Comparison of ENCODE assay signal across 8 cellular contexts in genomic region chr2:138090330-138090729, GRCh38.
DNase-seq lines count a peak whose midpoint lies in the region; ATAC-seq and TF ChIP-seq lines count a peak whose summit lies in the region.

No MANE protein-coding gene starts in this region.

- no peak overlapping the region for H3K4me2 ChIP-seq in OCI-LY7 (ENCODE audit: low read length)

- TF ChIP-seq CTCF in OCI-LY7 (conservative IDR thresholded peaks at IDR 0.05; ENCODE audit: low read length): peak; percentile 65

- CTCF ChIA-PET in OCI-LY7 (lab: Charles Lee; ENCODE audit: unreplicated experiment): no interaction called here

- H3K36me3 ChIP-seq in OCI-LY7 (ENCODE audit: insufficient read depth, low read length): no peaks in the 10 kb centered on the region

- ATAC-seq in GM19328 (IDR thresholded peaks at IDR 0.05; ENCODE audit: unreplicated experiment) (peak; percentile 72), HG03520 (IDR thresholded peaks at IDR 0.05; ENCODE audit: unreplicated experiment) (peak; percentile 84), sciatic nerve (peak; percentile 75)

- H2AFZ ChIP-seq in OCI-LY7 (ENCODE audit: low read length): no peak overlapping the region

- H3K9me3 ChIP-seq in OCI-LY7 (ENCODE audit: low read length): no peaks in the 10 kb centered on the region

- intact Hi-C loops in OCI-LY7 (cut with micrococcal nuclease; ENCODE audit: unreplicated experiment): no loop called here
- intact Hi-C loops in sciatic nerve (cut with DNase I): no loop called here

- no peak overlapping the region for H3K4me3 ChIP-seq in OCI-LY7 (ENCODE audit: low read depth, low read length, poor library complexity, severe bottlenecking)

- H3K9me2 ChIP-seq in OCI-LY7 (ENCODE audit: insufficient read depth, low read length): no peaks in the 10 kb centered on the region

- no peaks in the 10 kb centered on the region for H3K4me1 ChIP-seq in OCI-LY7 (ENCODE audit: insufficient read depth, low read length, poor library complexity, severe bottlenecking)

- no peak overlapping the region for H3K27ac ChIP-seq in OCI-LY7 (ENCODE audit: low read depth, low read length, poor library complexity, severe bottlenecking)

- no peaks in the 10 kb centered on the region for H4K20me1 ChIP-seq in OCI-LY7 (ENCODE audit: insufficient read depth, low read length)

- DNase-seq in CD1c-positive myeloid dendritic cell (ENCODE audit: extremely low spot score): peak; percentile 57
- peak; percentile 4 for DNase-seq in OCI-LY7 (ENCODE audit: low spot score)
- peak; percentile 68 for DNase-seq in fibroblast of peridontal ligament (ENCODE audit: extremely low read depth)
- no peak for DNase-seq in sciatic nerve (ENCODE audit: low spot score)
- no peak for DNase-seq in dedifferentiated amniotic fluid mesenchymal stem cell (ENCODE audit: extremely low spot score)
- no peak for DNase-seq in NCI-H2081 treated with DMSO at 0.1 percent for 48 hours (lab: John Stamatoyannopoulos, UW)

- no peaks in the 10 kb centered on the region for H3K79me2 ChIP-seq in OCI-LY7 (ENCODE audit: insufficient read depth, low read depth, low read length)

- POLR2A ChIA-PET in OCI-LY7 (lab: Charles Lee): interaction anchor here (1.0 kb wide), 1 partner anchor 10 kb away, joined by 3 read pairs; no protein-coding TSS in a partner anchor

- no TSS peak for BruUV-seq in OCI-LY7 (replicated peaks; lab: Mats Ljungman, UMichigan)

Comparison
In these comparisons a context has a peak if more than half of its experiments do, and no peak if none do; other contexts are left out.
1. DNase-seq: peak in CD1c-positive myeloid dendritic cell (single experiment), OCI-LY7 (single experiment) and fibroblast of peridontal ligament (single experiment); none in sciatic nerve (single experiment), dedifferentiated amniotic fluid mesenchymal stem cell (single experiment) and NCI-H2081 treated with DMSO at 0.1 percent for 48 hours (single experiment).
2. Peak in every context shown above with its lines, with median percentiles within 50 percentile points of each other: ATAC-seq.